ENCODE assay signal across 15 cellular contexts in the genomic region with DNA sequence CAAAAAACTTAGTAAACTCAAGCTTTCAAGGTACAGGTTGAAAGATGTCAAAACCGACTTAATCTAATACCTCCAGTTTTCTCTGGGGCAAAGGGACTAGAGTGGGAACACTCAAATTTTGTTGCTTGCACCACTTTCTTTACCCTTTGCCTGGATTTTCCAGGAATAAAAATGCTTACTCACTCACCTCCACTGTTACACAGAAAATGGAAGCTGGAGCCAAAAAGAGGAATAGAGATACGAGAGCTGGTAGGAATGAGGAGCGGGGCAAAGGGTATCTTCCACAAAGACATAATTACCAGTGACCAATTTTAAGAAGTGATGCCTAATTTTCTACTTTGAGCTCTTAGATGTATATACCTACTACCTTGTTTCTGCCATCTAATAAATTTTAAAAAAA.
A peak's percentile ranks its signal among the peaks of the same experiment; 100 is the strongest.
DNase-seq lines count a peak whose midpoint lies in the region; ATAC-seq, FAIRE-seq and TF ChIP-seq lines count a peak whose summit lies in the region.
"Had no signal": no experiment of that assay in that cellular context is flagged by ENCODE, and none has a peak within 500 bp of the region (broad histone marks: within the 10 kb centered on the region; RNA-seq: fewer than 3 reads in every experiment).

No MANE protein-coding gene starts in this region.

- H3K27ac ChIP-seq in left ventricle myocardium inferior (replicated peaks): peak overlapping the region; percentile 87
- no peak overlapping the region for H3K27ac ChIP-seq in K562 (ENCODE audit: extremely low read depth, low read depth, low read length)
- H3K27ac ChIP-seq in ovary: peak overlapping the region; percentile 10 to 59
- H3K27ac ChIP-seq in upper lobe of right lung: peak overlapping the region; percentile 81

- H3K36me3 ChIP-seq in left ventricle myocardium inferior: peaks cover 76% of the 10 kb centered on the region
- peaks cover 88% of the 10 kb centered on the region for H3K36me3 ChIP-seq in K562 (ENCODE audit: control insufficient read depth, insufficient read depth, low read length)
- no peaks in the 10 kb centered on the region for H3K36me3 ChIP-seq in ovary
- H3K36me3 ChIP-seq in upper lobe of right lung: peaks cover 88% of the 10 kb centered on the region

- H3K4me3 ChIP-seq in left ventricle myocardium inferior (no peak overlapping the region), K562 (no peak overlapping the region), ovary (no peak overlapping the region), upper lobe of right lung (no peak overlapping the region)
- H3K4me3 ChIP-seq: body of pancreas had no signal

- no peak for FAIRE-seq in K562 (lab: Jason Lieb, UNC)
- FAIRE-seq: D721Med had no signal

- TF ChIP-seq CTCF in left ventricle myocardium inferior (IDR thresholded peaks at IDR 0.05; ENCODE audit: borderline replicate concordance) (no peak), K562 (IDR thresholded peaks at IDR 0.05 in 2 of 3, conservative IDR thresholded peaks at IDR 0.05 in 1 of 3; ENCODE audit: insufficient read depth in 2 of 3, low read depth in 1 of 3, low read length in 3 of 3) (no peak), ovary (IDR thresholded peaks at IDR 0.05) (no peak), upper lobe of right lung (IDR thresholded peaks at IDR 0.05) (no peak)

- H3K9ac ChIP-seq in K562 (ENCODE audit: insufficient read depth in 1 of 2, low read depth in 2 of 2, low read length in 2 of 2): no peak overlapping the region

- POLR2A ChIA-PET in K562 (lab: Yijun Ruan, JAX): interaction anchor here (0.7 to 1.0 kb wide), 3 partner anchors 14 to 145 kb away, joined by 3 read pairs; partner anchors contain the start of gene ARMC12

- BruUV-seq in K562 (replicated peaks; lab: Mats Ljungman, UMichigan): no TSS peak

- in situ Hi-C loops in K562 (cut with MboI): no loop called here

- H3K79me2 ChIP-seq in K562 (ENCODE audit: control insufficient read depth, insufficient read depth, low read length): no peaks in the 10 kb centered on the region

- H3K27me3 ChIP-seq in left ventricle myocardium inferior (ENCODE audit: low read depth) (no peaks in the 10 kb centered on the region), K562 (ENCODE audit: control insufficient read depth in 2 of 2, insufficient read depth in 2 of 2, low read length in 2 of 2) (no peaks in the 10 kb centered on the region), ovary (no peaks in the 10 kb centered on the region), upper lobe of right lung (no peaks in the 10 kb centered on the region)
- H3K27me3 ChIP-seq: body of pancreas had no signal

- no peaks in the 10 kb centered on the region for H3K9me3 ChIP-seq in left ventricle myocardium inferior (replicated peaks)
- no peaks in the 10 kb centered on the region for H3K9me3 ChIP-seq in K562 (replicated peaks; ENCODE audit: control insufficient read depth, insufficient read depth, low read depth, low read length)
- H3K9me3 ChIP-seq in ovary: no peaks in the 10 kb centered on the region
- no peaks in the 10 kb centered on the region for H3K9me3 ChIP-seq in upper lobe of right lung
- H3K9me3 ChIP-seq: body of pancreas had no signal

- TF ChIP-seq EP300 in K562 (IDR thresholded peaks at IDR 0.05; ENCODE audit: low read length): no peak
- TF ChIP-seq EP300 in ovary (IDR thresholded peaks at IDR 0.05): no peak

- H3K9me1 ChIP-seq in K562 (ENCODE audit: control insufficient read depth, insufficient read depth, low read length): no peaks in the 10 kb centered on the region

- H3K4me1 ChIP-seq in left ventricle myocardium inferior (peaks cover 93% of the 10 kb centered on the region), K562 (replicated peaks in 1 of 2; ENCODE audit: control insufficient read depth in 2 of 2, insufficient read depth in 2 of 2, low read length in 2 of 2) (no peaks in the 10 kb centered on the region), ovary (ENCODE audit: insufficient read depth) (peaks cover 38% of the 10 kb centered on the region), upper lobe of right lung (peaks cover 55% of the 10 kb centered on the region)

- TF ChIP-seq POLR2A in K562 (conservative IDR thresholded peaks at IDR 0.05) (no peak), ovary (IDR thresholded peaks at IDR 0.05) (no peak)

- 79% methylated on average over 3 of the region's 3 CpGs for WGBS in K562 (ENCODE audit: insufficient coverage, low coverage, missing lambda C conversion rate)
- 66 to 73% (median 73%) methylated on average over 3 of the region's 3 CpGs for WGBS in ovary, 3 donors

- no peak for DNase-seq in left ventricle myocardium inferior
- DNase-seq in left cardiac atrium: no peak
- DNase-seq in K562 (ENCODE audit: extremely low read depth in 1 of 4, low spot score in 3 of 4): no peak
- DNase-seq in ovary: no peak
- no peak for DNase-seq in upper lobe of right lung
- DNase-seq in posterior vena cava (ENCODE audit: low spot score): no peak
- DNase-seq: activated gamma-delta T cell, body of pancreas, immature natural killer cell, NCI-H187 treated with DMSO at 0.1 percent for 48 hours, NCI-H446 treated with DMSO at 0.1 percent for 48 hours, nephron progenitor cell had no signal

- no peak overlapping the region for H3K4me2 ChIP-seq in K562 (ENCODE audit: insufficient read depth, low read length)

- ATAC-seq in left cardiac atrium (no peak), K562 (no peak), upper lobe of right lung (no peak), HG03342 (IDR thresholded peaks at IDR 0.05; ENCODE audit: unreplicated experiment) (no peak), HG03280 (IDR thresholded peaks at IDR 0.05; ENCODE audit: unreplicated experiment) (no peak)
- ATAC-seq: body of pancreas had no signal

- H2AFZ ChIP-seq in K562 (ENCODE audit: low read depth, low read length): no peak overlapping the region

- no peaks in the 10 kb centered on the region for H4K20me1 ChIP-seq in K562 (replicated peaks; ENCODE audit: control insufficient read depth, insufficient read depth, low read length)

- CTCF ChIA-PET in K562 (lab: Yijun Ruan, JAX; ENCODE audit: low intra/inter-chr PET ratio): no interaction called here

- no peak for TF ChIP-seq RAD21 in K562 (CRISPR knock-in tag; conservative IDR thresholded peaks at IDR 0.05 in 1 of 2, IDR thresholded peaks at IDR 0.05 in 1 of 2)

- intact Hi-C loops in left ventricle myocardium inferior (cut with micrococcal nuclease) (no loop called here), left cardiac atrium (cut with DNase I) (no loop called here), K562 (cut with micrococcal nuclease) (no loop called here), ovary (cut with DNase I) (loop anchor here in 1 of 4 donors (10.0 kb wide), 1 partner anchor 97 kb away; the partner anchor contains the start of gene TEAD3), upper lobe of right lung (cut with DNase I) (no loop called here), posterior vena cava (cut with DNase I) (no loop called here)

TF ChIP-seq in K562, 482 proteins besides CTCF, POLR2A, EP300 and RAD21 (continues in another document):
- TF ChIP-seq NR2C1 (IDR thresholded peaks at IDR 0.05) (no peak), NR2C1 (tag; IDR thresholded peaks at IDR 0.05) (no peak), MIER1 (IDR thresholded peaks at IDR 0.05; ENCODE audit: low read depth) (no peak), PKNOX1 (IDR thresholded peaks at IDR 0.05) (no peak), ATF7 (IDR thresholded peaks at IDR 0.05) (no peak), TAF15 (IDR thresholded peaks at IDR 0.05; ENCODE audit: low read depth, low read length) (no peak), KDM2B (CRISPR knock-in tag; IDR thresholded peaks at IDR 0.05) (no peak), POLR2B (IDR thresholded peaks at IDR 0.05; ENCODE audit: low read depth, partially characterized antibody) (no peak), NFE2 (IDR thresholded peaks at IDR 0.05; ENCODE audit: low read depth) (peak; percentile 51), FOXM1 (IDR thresholded peaks at IDR 0.05; ENCODE audit: low read depth) (no peak), FOXM1 (CRISPR knock-in tag; IDR thresholded peaks at IDR 0.05; ENCODE audit: low read depth) (no peak), ZBTB12 (CRISPR knock-in tag; IDR thresholded peaks at IDR 0.05) (no peak), HMBOX1 (IDR thresholded peaks at IDR 0.05) (no peak), TAL1 (IDR thresholded peaks at IDR 0.05) (no peak), C11orf30 (IDR thresholded peaks at IDR 0.05; ENCODE audit: low read depth) (peak; percentile 46), CBFA2T2 (conservative IDR thresholded peaks at IDR 0.05) (no peak), CBFA2T3 (IDR thresholded peaks at IDR 0.05) (no peak)
- TF ChIP-seq, protein P1, sequence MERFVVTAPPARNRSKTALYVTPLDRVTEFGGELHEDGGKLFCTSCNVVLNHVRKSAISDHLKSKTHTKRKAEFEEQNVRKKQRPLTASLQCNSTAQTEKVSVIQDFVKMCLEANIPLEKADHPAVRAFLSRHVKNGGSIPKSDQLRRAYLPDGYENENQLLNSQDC (CRISPR knock-in tag; IDR thresholded peaks at IDR 0.05): no peak
